In the genomic region with DNA sequence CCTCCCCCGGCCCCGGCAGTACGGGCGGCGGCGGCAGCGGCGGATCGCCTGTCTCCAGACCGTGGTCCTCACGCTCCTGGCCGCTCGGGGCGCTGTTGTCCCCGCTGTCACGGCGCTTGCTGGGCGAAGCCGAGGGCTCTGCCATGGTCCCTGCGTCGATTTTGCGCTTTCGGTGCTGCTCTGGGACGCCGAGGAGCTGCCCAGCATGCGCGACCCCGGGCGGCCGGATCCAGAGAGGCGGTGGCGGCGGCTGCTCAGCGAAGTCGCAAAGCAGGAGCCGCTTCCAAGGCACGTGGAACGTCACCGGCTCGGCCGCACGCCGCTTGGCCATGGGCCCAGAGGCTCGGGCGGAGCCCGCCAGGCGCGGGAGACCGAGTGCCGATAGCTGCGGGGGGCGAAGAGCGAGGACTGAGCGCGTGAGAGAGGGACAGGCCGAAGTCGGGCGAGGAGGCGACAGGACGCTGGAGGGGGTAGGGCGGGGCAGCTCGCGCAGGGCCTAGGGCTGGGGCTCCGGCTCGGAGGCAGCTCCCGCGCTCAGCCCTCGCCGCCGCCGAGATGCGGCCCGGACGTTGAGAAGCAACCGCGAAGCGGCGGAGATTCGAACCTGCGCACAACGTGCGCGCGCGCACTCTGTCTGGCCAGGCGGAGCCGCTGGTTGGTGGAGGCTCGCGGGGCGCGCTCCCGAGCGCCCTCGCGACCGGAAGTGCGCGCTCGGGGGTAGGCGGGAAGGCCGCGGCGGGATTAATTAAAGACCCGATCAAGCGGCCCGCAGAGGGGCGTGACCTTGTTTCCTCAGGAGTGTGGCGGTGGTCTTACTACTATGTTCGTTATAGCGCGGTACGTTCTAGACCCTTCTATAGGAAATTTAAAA, we compare ENCODE assay signal across 8 cellular contexts. TPM values are rescaled to one million over a fixed set of nuclear protein-coding genes. Genes with fewer than 3 reads are reported as not detected.
A peak's percentile ranks its signal among the peaks of the same experiment; 100 is the strongest.
DNase-seq lines count a peak whose midpoint lies in the region; ATAC-seq and TF ChIP-seq lines count a peak whose summit lies in the region.

A gene with protein sequence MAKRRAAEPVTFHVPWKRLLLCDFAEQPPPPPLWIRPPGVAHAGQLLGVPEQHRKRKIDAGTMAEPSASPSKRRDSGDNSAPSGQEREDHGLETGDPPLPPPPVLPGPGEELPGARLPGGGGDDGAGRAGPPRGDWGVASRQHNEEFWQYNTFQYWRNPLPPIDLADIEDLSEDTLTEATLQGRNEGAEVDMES (minus strand): TSS at position 632 of the 871 bp plus-strand sequence. CDS start 301 bp downstream, at position 331.

- H3K4me3 Mint-ChIP-seq in activated T-helper 17 cell treated with anti-CD3 and anti-CD28 coated beads, Interleukin-2, amount 50 U/mL, for 72 hours: peak within 1 kb of the TSS; percentile 88
- peak within 1 kb of the TSS; percentile 99 for H3K4me3 Mint-ChIP-seq in nephron progenitor cell
- H3K4me3 Mint-ChIP-seq in stimulated activated naive CD8-positive, alpha-beta T cell treated with anti-CD3 and anti-CD28 coated beads, Interleukin-15, amount 100 ng/mL, for 72 hours: peak within 1 kb of the TSS; percentile 92 to 93

- peak; percentile 87 for TF ChIP-seq CTCF in RWPE1 (conservative IDR thresholded peaks at IDR 0.05; ENCODE audit: low read depth)
- peak; percentile 58 for TF ChIP-seq CTCF in fibroblast of pulmonary artery (IDR thresholded peaks at IDR 0.05; ENCODE audit: low read length, missing control alignments)
- TF ChIP-seq CTCF in nephron progenitor cell (IDR thresholded peaks at IDR 0.05): peak; percentile 63

- H3K9me3 Mint-ChIP-seq in activated T-helper 17 cell treated with anti-CD3 and anti-CD28 coated beads, Interleukin-2, amount 50 U/mL, for 72 hours: no peaks in the 10 kb centered on the region
- no peaks in the 10 kb centered on the region for H3K9me3 Mint-ChIP-seq in nephron progenitor cell
- no peaks in the 10 kb centered on the region for H3K9me3 Mint-ChIP-seq in stimulated activated naive CD8-positive, alpha-beta T cell treated with anti-CD3 and anti-CD28 coated beads, Interleukin-15, amount 100 ng/mL, for 72 hours

- CTCF ChIA-PET in RWPE1 (lab: Yijun Ruan, JAX): interaction anchor here (0.6 to 2.2 kb wide), 28 partner anchors 8 to 1888 kb away, joined by 3 to 20 read pairs (median 4); a partner anchor contains a TSS

- no peaks in the 10 kb centered on the region for H3K4me1 Mint-ChIP-seq in activated T-helper 17 cell treated with anti-CD3 and anti-CD28 coated beads, Interleukin-2, amount 50 U/mL, for 72 hours
- H3K4me1 Mint-ChIP-seq in nephron progenitor cell: peaks cover 19% of the 10 kb centered on the region
- H3K4me1 Mint-ChIP-seq in stimulated activated naive CD8-positive, alpha-beta T cell treated with anti-CD3 and anti-CD28 coated beads, Interleukin-15, amount 100 ng/mL, for 72 hours: peaks cover 42% of the 10 kb centered on the region

- H3K27ac Mint-ChIP-seq in activated T-helper 17 cell treated with anti-CD3 and anti-CD28 coated beads, Interleukin-2, amount 50 U/mL, for 72 hours: peak within 1 kb of the TSS; percentile 84
- H3K27ac Mint-ChIP-seq in nephron progenitor cell: peak within 1 kb of the TSS; percentile 96
- peak within 1 kb of the TSS; percentile 97 for H3K27ac Mint-ChIP-seq in stimulated activated naive CD8-positive, alpha-beta T cell treated with anti-CD3 and anti-CD28 coated beads, Interleukin-15, amount 100 ng/mL, for 72 hours

- H3K36me3 Mint-ChIP-seq in activated T-helper 17 cell treated with anti-CD3 and anti-CD28 coated beads, Interleukin-2, amount 50 U/mL, for 72 hours (ENCODE audit: low read depth): peaks cover 12% of the 10 kb centered on the region
- peaks cover 5% of the 10 kb centered on the region for H3K36me3 Mint-ChIP-seq in nephron progenitor cell (ENCODE audit: low read depth)

- in situ Hi-C loops in G401 (cut with HindIII; ENCODE audit: low sequenced_read_pairs): no loop called here

- H3K27ac ChIP-seq in RWPE1: peak within 1 kb of the TSS; percentile 92

- no peaks in the 10 kb centered on the region for H3K27me3 ChIP-seq in H7 (ENCODE audit: control insufficient read depth, insufficient read depth, low read length)

- DNase-seq in G401 (ENCODE audit: low spot score) (peak; percentile 84), H7 (peak; percentile 90), LoVo (ENCODE audit: low spot score) (peak; percentile 89), RWPE1 (ENCODE audit: low spot score) (peak; percentile 78), fibroblast of pulmonary artery (ENCODE audit: low read depth) (peak; percentile 85), nephron progenitor cell (peak; percentile 95)
- peak; percentile 89 to 91 for DNase-seq in stimulated activated naive CD8-positive, alpha-beta T cell treated with anti-CD3 and anti-CD28 coated beads, Interleukin-15, amount 100 ng/mL, for 72 hours

- ATAC-seq in activated T-helper 17 cell treated with anti-CD3 and anti-CD28 coated beads, Interleukin-2, amount 50 U/mL, for 72 hours (replicated peaks): peak; percentile 94
- peak; percentile 93 for ATAC-seq in stimulated activated naive CD8-positive, alpha-beta T cell treated with anti-CD3 and anti-CD28 coated beads, Interleukin-15, amount 100 ng/mL, for 72 hours

- H3K27me3 Mint-ChIP-seq in activated T-helper 17 cell treated with anti-CD3 and anti-CD28 coated beads, Interleukin-2, amount 50 U/mL, for 72 hours: no peaks in the 10 kb centered on the region
- no peaks in the 10 kb centered on the region for H3K27me3 Mint-ChIP-seq in nephron progenitor cell (ENCODE audit: low read depth, poor library complexity)
- H3K27me3 Mint-ChIP-seq in stimulated activated naive CD8-positive, alpha-beta T cell treated with anti-CD3 and anti-CD28 coated beads, Interleukin-15, amount 100 ng/mL, for 72 hours: no peaks in the 10 kb centered on the region

- POLR2A ChIA-PET in RWPE1 (lab: Yijun Ruan, JAX; ENCODE audit: low non-redundant PET): interaction anchor here (1.2 kb wide), 1 partner anchor 135 kb away, joined by 3 read pairs; a partner anchor contains a TSS

- H3K4me3 ChIP-seq in H7 (ENCODE audit: insufficient read depth, low read depth, low read length): peak within 1 kb of the TSS; percentile 91
- peak within 1 kb of the TSS; percentile 96 for H3K4me3 ChIP-seq in fibroblast of pulmonary artery (replicated peaks; ENCODE audit: low read depth, low read length)

- H3K36me3 ChIP-seq in H7 (replicated peaks; ENCODE audit: control insufficient read depth, insufficient read depth, low read length): no peaks in the 10 kb centered on the region

RNA-seq across cellular contexts. Expression of the gene that starts here (rescaled TPM):
- total RNA-seq in G401 (2014; rRNA removed; shearing (Covaris generic)): 19.4 and 29.2 TPM in 2 replicates
- total RNA-seq in H7 (2014; rRNA removed; shearing (Covaris generic)): 13.2 and 13.9 TPM in 2 replicates
- 10 to 100 TPM; 10.4 to 21.3 TPM for total RNA-seq in activated T-helper 17 cell treated with anti-CD3 and anti-CD28 coated beads, Interleukin-2, amount 50 U/mL, for 72 hours

Comparison
In these comparisons a context has a peak if more than half of its experiments do, and no peak if none do; other contexts are left out.
1. Peak in every context shown above with its lines: DNase-seq, ATAC-seq, H3K4me3 ChIP-seq and H3K27ac ChIP-seq.